ENCODE assay signal across 31 cellular contexts in genomic region chr12:77577756-77578155, GRCh38.
DNase-seq lines count a peak whose midpoint lies in the region; ATAC-seq and TF ChIP-seq lines count a peak whose summit lies in the region.
"Had no signal": no experiment of that assay in that cellular context is flagged by ENCODE, and none has a peak within 500 bp of the region (broad histone marks: within the 10 kb centered on the region; RNA-seq: fewer than 3 reads in every experiment).

No MANE protein-coding gene starts in this region.

- no peaks in the 10 kb centered on the region for H3K27me3 Mint-ChIP-seq in naive thymus-derived CD8-positive, alpha-beta T cell
- H3K27me3 Mint-ChIP-seq: activated naive CD8-positive, alpha-beta T cell treated with anti-CD3 and anti-CD28 coated beads, Interleukin-2, amount 50 U/mL, for 24 hours; CD8-positive, alpha-beta memory T cell; central memory CD8-positive, alpha-beta T cell had no signal

- no peaks in the 10 kb centered on the region for H3K36me3 Mint-ChIP-seq in naive thymus-derived CD8-positive, alpha-beta T cell
- H3K36me3 Mint-ChIP-seq: CD8-positive, alpha-beta memory T cell; mesothelial cell of epicardium; natural killer cell; stimulated activated effector memory CD8-positive, alpha-beta T cell treated with anti-CD3 and anti-CD28 coated beads, Interleukin-12 subunit alpha, Interleukin-12 subunit beta, amount 100 ng/mL, for 72 hours had no signal

- DNase-seq in AG08396 (ENCODE audit: low spot score) = peak; percentile 35
- DNase-seq in LHCN-M2 (ENCODE audit: low read depth) = peak; percentile 51
- peak; percentile 62 for DNase-seq in dedifferentiated amniotic fluid mesenchymal stem cell (ENCODE audit: extremely low spot score)
- DNase-seq in osteoblast (ENCODE audit: insufficient read length, low spot score, missing footprints) = peak; percentile 68
- DNase-seq in NCI-H510A (lab: John Stamatoyannopoulos, UW) = no peak
- no peak for DNase-seq in HuH-7 (ENCODE audit: low spot score)
- DNase-seq in naive thymus-derived CD8-positive, alpha-beta T cell = no peak
- DNase-seq: activated CD4-positive, alpha-beta T cell treated with anti-CD3 and anti-CD28 coated beads, Interleukin-2, amount 50 U/mL, for 48 hours; activated CD4-positive, CD25-positive, alpha-beta regulatory T cell treated with anti-CD3 and anti-CD28 coated beads, Interleukin-2, amount 50 U/mL, for 72 hours; activated naive CD8-positive, alpha-beta T cell treated with anti-CD3 and anti-CD28 coated beads, Interleukin-2, amount 50 U/mL, for 24 hours; activated T-cell treated with anti-CD3 and anti-CD28 coated beads, Interleukin-2, amount 50 U/mL, for 48 hours; BE2C; body of pancreas; CD8-positive, alpha-beta memory T cell; DMS 273 treated with DMSO at 0.1 percent for 48 hours; gastrocnemius medialis; natural killer cell; NCI-H2029; NCI-H524 treated with DMSO at 0.1 percent for 48 hours; occipital lobe; OCI-M1; psoas muscle; sigmoid colon; T-helper 2 cell; trophoblast cell had no signal

- no peak for ATAC-seq in HG03196 (IDR thresholded peaks at IDR 0.05; ENCODE audit: unreplicated experiment)
- ATAC-seq in naive thymus-derived CD8-positive, alpha-beta T cell = no peak
- ATAC-seq: activated naive CD8-positive, alpha-beta T cell treated with anti-CD3 and anti-CD28 coated beads, Interleukin-2, amount 50 U/mL, for 24 hours; body of pancreas; esophagus mucosa; gastrocnemius medialis; natural killer cell; stimulated activated effector memory CD8-positive, alpha-beta T cell treated with anti-CD3 and anti-CD28 coated beads, Interleukin-12 subunit alpha, Interleukin-12 subunit beta, amount 100 ng/mL, for 72 hours had no signal

- no peak for TF ChIP-seq CTCF in osteoblast (IDR thresholded peaks at IDR 0.05; ENCODE audit: extremely low read depth, low read depth, low read length)

- H3K4me3 Mint-ChIP-seq in naive thymus-derived CD8-positive, alpha-beta T cell = no peak overlapping the region
- H3K4me3 Mint-ChIP-seq: activated naive CD8-positive, alpha-beta T cell treated with anti-CD3 and anti-CD28 coated beads, Interleukin-2, amount 50 U/mL, for 24 hours; CD8-positive, alpha-beta memory T cell; central memory CD8-positive, alpha-beta T cell; mesothelial cell of epicardium; natural killer cell; stimulated activated effector memory CD8-positive, alpha-beta T cell treated with anti-CD3 and anti-CD28 coated beads, Interleukin-12 subunit alpha, Interleukin-12 subunit beta, amount 100 ng/mL, for 72 hours had no signal

- no peaks in the 10 kb centered on the region for H3K27me3 ChIP-seq in osteoblast (ENCODE audit: insufficient read depth, low read length)
- H3K27me3 ChIP-seq: BE2C, body of pancreas, gastrocnemius medialis, sigmoid colon had no signal

- peak overlapping the region; percentile 1 for H3K27ac ChIP-seq in osteoblast (ENCODE audit: low read depth, low read length)
- H3K27ac ChIP-seq: body of pancreas, gastrocnemius medialis, KMS-11, psoas muscle, sigmoid colon had no signal

- no peak overlapping the region for H2AFZ ChIP-seq in osteoblast (ENCODE audit: low read length)

- H3K9me3 Mint-ChIP-seq in naive thymus-derived CD8-positive, alpha-beta T cell = peaks cover 0 to 6% (median 0%) of the 10 kb centered on the region in 9 donors
- H3K9me3 Mint-ChIP-seq: activated naive CD8-positive, alpha-beta T cell treated with anti-CD3 and anti-CD28 coated beads, Interleukin-2, amount 50 U/mL, for 24 hours; mesothelial cell of epicardium had no signal

- POLR2A ChIA-PET in naive thymus-derived CD8-positive, alpha-beta T cell (lab: Charles Lee) = no interaction called here

- H3K4me2 ChIP-seq in osteoblast (ENCODE audit: insufficient read depth, low read length) = peak overlapping the region; percentile 49
- H3K4me2 ChIP-seq: KMS-11 had no signal

- H3K36me3 ChIP-seq in osteoblast (ENCODE audit: insufficient read depth, low read length) = no peaks in the 10 kb centered on the region
- H3K36me3 ChIP-seq: BE2C, gastrocnemius medialis, sigmoid colon had no signal

- H3K4me1 ChIP-seq in osteoblast (ENCODE audit: insufficient read depth, low read length) = peaks cover 12% of the 10 kb centered on the region
- H3K4me1 ChIP-seq: BE2C, body of pancreas, gastrocnemius medialis, psoas muscle had no signal

- no peak overlapping the region for H3K4me3 ChIP-seq in osteoblast (ENCODE audit: insufficient read depth, low read length)
- H3K4me3 ChIP-seq: body of pancreas, gastrocnemius medialis, psoas muscle, sigmoid colon had no signal

- no peak overlapping the region for H3K27ac Mint-ChIP-seq in naive thymus-derived CD8-positive, alpha-beta T cell
- H3K27ac Mint-ChIP-seq: activated naive CD8-positive, alpha-beta T cell treated with anti-CD3 and anti-CD28 coated beads, Interleukin-2, amount 50 U/mL, for 24 hours; CD8-positive, alpha-beta memory T cell; mesothelial cell of epicardium; natural killer cell; stimulated activated effector memory CD8-positive, alpha-beta T cell treated with anti-CD3 and anti-CD28 coated beads, Interleukin-12 subunit alpha, Interleukin-12 subunit beta, amount 100 ng/mL, for 72 hours had no signal

- H3K79me2 ChIP-seq in osteoblast (ENCODE audit: insufficient read depth, low read length) = no peaks in the 10 kb centered on the region

- no peaks in the 10 kb centered on the region for H3K4me1 Mint-ChIP-seq in naive thymus-derived CD8-positive, alpha-beta T cell
- H3K4me1 Mint-ChIP-seq: activated naive CD8-positive, alpha-beta T cell treated with anti-CD3 and anti-CD28 coated beads, Interleukin-2, amount 50 U/mL, for 24 hours; CD8-positive, alpha-beta memory T cell; central memory CD8-positive, alpha-beta T cell; natural killer cell; stimulated activated effector memory CD8-positive, alpha-beta T cell treated with anti-CD3 and anti-CD28 coated beads, Interleukin-12 subunit alpha, Interleukin-12 subunit beta, amount 100 ng/mL, for 72 hours had no signal

- no peaks in the 10 kb centered on the region for H3K9me3 ChIP-seq in osteoblast (ENCODE audit: low read depth, low read length)
- H3K9me3 ChIP-seq: BE2C, body of pancreas, gastrocnemius medialis, psoas muscle, sigmoid colon had no signal

- no peaks in the 10 kb centered on the region for H4K20me1 ChIP-seq in osteoblast (ENCODE audit: insufficient read depth, low read length)

Comparison
In these comparisons a context has a peak if more than half of its experiments do, and no peak if none do; other contexts are left out.
1. DNase-seq: peak in AG08396 (single experiment), LHCN-M2 (single experiment), dedifferentiated amniotic fluid mesenchymal stem cell (single experiment) and osteoblast (single experiment); none in NCI-H510A (single experiment), HuH-7 (single experiment) and naive thymus-derived CD8-positive, alpha-beta T cell (0 of 10).